In the genomic region with DNA sequence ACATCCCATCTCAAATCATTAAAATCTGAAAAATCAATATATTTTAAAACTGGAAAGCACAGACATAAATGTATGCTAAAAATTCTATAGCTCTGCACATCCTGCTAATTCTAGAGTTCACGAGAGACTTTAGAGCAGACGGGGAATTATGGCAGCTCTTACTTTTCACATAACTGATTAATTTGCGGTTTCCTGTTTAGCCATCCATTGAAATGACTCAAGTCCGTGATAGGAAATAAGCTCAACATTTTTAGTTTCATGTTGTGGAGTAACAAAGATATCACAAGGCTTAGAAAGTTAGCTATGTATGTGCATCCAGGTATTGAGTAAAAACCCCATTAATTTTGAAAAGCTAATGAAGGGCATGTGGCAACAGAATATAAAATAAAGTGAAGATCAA, we compare ENCODE assay signal across 1 cellular context.
TF ChIP-seq lines count a peak whose summit lies in the region.

No MANE protein-coding gene starts in this region.

TF ChIP-seq in GM12878, 131 proteins besides CTCF, POLR2A, EP300 and RAD21 (continued from another document):
- TF ChIP-seq, protein P1, sequence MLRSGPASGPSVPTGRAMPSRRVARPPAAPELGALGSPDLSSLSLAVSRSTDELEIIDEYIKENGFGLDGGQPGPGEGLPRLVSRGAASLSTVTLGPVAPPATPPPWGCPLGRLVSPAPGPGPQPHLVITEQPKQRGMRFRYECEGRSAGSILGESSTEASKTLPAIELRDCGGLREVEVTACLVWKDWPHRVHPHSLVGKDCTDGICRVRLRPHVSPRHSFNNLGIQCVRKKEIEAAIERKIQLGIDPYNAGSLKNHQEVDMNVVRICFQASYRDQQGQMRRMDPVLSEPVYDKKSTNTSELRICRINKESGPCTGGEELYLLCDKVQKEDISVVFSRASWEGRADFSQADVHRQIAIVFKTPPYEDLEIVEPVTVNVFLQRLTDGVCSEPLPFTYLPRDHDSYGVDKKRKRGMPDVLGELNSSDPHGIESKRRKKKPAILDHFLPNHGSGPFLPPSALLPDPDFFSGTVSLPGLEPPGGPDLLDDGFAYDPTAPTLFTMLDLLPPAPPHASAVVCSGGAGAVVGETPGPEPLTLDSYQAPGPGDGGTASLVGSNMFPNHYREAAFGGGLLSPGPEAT (IDR thresholded peaks at IDR 0.05; ENCODE audit: low read depth) = peak; percentile 27; the same call in 1 of the 2 replicates
- TF ChIP-seq ATF7 (IDR thresholded peaks at IDR 0.05; ENCODE audit: low read depth) (peak; percentile 38; the same call in 1 of the 2 replicates), RUNX3 (IDR thresholded peaks at IDR 0.05; ENCODE audit: low read length) (peak; percentile 51), KAT2A (conservative IDR thresholded peaks at IDR 0.05; ENCODE audit: control insufficient read depth, low read depth, low read length) (no peak), FOS (IDR thresholded peaks at IDR 0.05; ENCODE audit: borderline replicate concordance, extremely low read depth, insufficient read length) (no peak), EGR1 (IDR thresholded peaks at IDR 0.05; ENCODE audit: borderline replicate concordance in 1 of 2, low read depth in 2 of 2, low read length in 2 of 2) (no peak), SMAD5 (IDR thresholded peaks at IDR 0.05; ENCODE audit: low read depth) (no peak), JUND (IDR thresholded peaks at IDR 0.05; ENCODE audit: low read depth, low read length) (no peak), TCF7 (IDR thresholded peaks at IDR 0.05; ENCODE audit: borderline replicate concordance) (no peak), RCOR1 (conservative IDR thresholded peaks at IDR 0.05; ENCODE audit: low read depth, low read length) (0 out of 2 replicates have a peak, but pooled peaks have one; percentile 32), MYC (IDR thresholded peaks at IDR 0.05; ENCODE audit: insufficient read depth, insufficient read length, insufficient replicate concordance, low read length, severe bottlenecking) (no peak), SUPT20H (IDR thresholded peaks at IDR 0.05; ENCODE audit: borderline replicate concordance, control insufficient read depth, low read depth, low read length) (no peak)
- TF ChIP-seq, protein P2, sequence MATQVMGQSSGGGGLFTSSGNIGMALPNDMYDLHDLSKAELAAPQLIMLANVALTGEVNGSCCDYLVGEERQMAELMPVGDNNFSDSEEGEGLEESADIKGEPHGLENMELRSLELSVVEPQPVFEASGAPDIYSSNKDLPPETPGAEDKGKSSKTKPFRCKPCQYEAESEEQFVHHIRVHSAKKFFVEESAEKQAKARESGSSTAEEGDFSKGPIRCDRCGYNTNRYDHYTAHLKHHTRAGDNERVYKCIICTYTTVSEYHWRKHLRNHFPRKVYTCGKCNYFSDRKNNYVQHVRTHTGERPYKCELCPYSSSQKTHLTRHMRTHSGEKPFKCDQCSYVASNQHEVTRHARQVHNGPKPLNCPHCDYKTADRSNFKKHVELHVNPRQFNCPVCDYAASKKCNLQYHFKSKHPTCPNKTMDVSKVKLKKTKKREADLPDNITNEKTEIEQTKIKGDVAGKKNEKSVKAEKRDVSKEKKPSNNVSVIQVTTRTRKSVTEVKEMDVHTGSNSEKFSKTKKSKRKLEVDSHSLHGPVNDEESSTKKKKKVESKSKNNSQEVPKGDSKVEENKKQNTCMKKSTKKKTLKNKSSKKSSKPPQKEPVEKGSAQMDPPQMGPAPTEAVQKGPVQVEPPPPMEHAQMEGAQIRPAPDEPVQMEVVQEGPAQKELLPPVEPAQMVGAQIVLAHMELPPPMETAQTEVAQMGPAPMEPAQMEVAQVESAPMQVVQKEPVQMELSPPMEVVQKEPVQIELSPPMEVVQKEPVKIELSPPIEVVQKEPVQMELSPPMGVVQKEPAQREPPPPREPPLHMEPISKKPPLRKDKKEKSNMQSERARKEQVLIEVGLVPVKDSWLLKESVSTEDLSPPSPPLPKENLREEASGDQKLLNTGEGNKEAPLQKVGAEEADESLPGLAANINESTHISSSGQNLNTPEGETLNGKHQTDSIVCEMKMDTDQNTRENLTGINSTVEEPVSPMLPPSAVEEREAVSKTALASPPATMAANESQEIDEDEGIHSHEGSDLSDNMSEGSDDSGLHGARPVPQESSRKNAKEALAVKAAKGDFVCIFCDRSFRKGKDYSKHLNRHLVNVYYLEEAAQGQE (IDR thresholded peaks at IDR 0.05; ENCODE audit: low read depth, low read length) = no peak
- TF ChIP-seq, protein P3, sequence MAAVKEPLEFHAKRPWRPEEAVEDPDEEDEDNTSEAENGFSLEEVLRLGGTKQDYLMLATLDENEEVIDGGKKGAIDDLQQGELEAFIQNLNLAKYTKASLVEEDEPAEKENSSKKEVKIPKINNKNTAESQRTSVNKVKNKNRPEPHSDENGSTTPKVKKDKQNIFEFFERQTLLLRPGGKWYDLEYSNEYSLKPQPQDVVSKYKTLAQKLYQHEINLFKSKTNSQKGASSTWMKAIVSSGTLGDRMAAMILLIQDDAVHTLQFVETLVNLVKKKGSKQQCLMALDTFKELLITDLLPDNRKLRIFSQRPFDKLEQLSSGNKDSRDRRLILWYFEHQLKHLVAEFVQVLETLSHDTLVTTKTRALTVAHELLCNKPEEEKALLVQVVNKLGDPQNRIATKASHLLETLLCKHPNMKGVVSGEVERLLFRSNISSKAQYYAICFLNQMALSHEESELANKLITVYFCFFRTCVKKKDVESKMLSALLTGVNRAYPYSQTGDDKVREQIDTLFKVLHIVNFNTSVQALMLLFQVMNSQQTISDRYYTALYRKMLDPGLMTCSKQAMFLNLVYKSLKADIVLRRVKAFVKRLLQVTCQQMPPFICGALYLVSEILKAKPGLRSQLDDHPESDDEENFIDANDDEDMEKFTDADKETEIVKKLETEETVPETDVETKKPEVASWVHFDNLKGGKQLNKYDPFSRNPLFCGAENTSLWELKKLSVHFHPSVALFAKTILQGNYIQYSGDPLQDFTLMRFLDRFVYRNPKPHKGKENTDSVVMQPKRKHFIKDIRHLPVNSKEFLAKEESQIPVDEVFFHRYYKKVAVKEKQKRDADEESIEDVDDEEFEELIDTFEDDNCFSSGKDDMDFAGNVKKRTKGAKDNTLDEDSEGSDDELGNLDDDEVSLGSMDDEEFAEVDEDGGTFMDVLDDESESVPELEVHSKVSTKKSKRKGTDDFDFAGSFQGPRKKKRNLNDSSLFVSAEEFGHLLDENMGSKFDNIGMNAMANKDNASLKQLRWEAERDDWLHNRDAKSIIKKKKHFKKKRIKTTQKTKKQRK (IDR thresholded peaks at IDR 0.05; ENCODE audit: low read depth, low read length) = no peak
- TF ChIP-seq, protein P4, sequence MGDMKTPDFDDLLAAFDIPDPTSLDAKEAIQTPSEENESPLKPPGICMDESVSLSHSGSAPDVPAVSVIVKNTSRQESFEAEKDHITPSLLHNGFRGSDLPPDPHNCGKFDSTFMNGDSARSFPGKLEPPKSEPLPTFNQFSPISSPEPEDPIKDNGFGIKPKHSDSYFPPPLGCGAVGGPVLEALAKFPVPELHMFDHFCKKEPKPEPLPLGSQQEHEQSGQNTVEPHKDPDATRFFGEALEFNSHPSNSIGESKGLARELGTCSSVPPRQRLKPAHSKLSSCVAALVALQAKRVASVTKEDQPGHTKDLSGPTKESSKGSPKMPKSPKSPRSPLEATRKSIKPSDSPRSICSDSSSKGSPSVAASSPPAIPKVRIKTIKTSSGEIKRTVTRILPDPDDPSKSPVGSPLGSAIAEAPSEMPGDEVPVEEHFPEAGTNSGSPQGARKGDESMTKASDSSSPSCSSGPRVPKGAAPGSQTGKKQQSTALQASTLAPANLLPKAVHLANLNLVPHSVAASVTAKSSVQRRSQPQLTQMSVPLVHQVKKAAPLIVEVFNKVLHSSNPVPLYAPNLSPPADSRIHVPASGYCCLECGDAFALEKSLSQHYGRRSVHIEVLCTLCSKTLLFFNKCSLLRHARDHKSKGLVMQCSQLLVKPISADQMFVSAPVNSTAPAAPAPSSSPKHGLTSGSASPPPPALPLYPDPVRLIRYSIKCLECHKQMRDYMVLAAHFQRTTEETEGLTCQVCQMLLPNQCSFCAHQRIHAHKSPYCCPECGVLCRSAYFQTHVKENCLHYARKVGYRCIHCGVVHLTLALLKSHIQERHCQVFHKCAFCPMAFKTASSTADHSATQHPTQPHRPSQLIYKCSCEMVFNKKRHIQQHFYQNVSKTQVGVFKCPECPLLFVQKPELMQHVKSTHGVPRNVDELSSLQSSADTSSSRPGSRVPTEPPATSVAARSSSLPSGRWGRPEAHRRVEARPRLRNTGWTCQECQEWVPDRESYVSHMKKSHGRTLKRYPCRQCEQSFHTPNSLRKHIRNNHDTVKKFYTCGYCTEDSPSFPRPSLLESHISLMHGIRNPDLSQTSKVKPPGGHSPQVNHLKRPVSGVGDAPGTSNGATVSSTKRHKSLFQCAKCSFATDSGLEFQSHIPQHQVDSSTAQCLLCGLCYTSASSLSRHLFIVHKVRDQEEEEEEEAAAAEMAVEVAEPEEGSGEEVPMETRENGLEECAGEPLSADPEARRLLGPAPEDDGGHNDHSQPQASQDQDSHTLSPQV (IDR thresholded peaks at IDR 0.05) = no peak
- TF ChIP-seq, protein P5, sequence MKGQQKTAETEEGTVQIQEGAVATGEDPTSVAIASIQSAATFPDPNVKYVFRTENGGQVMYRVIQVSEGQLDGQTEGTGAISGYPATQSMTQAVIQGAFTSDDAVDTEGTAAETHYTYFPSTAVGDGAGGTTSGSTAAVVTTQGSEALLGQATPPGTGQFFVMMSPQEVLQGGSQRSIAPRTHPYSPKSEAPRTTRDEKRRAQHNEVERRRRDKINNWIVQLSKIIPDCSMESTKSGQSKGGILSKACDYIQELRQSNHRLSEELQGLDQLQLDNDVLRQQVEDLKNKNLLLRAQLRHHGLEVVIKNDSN (IDR thresholded peaks at IDR 0.05; ENCODE audit: borderline replicate concordance, extremely low read length, insufficient read depth, low read depth, low read length) = no peak
TF ChIP-seq in GM12878: peak in this region for 6.
